Comparison of ENCODE assay signal across 16 cellular contexts in the genomic region with DNA sequence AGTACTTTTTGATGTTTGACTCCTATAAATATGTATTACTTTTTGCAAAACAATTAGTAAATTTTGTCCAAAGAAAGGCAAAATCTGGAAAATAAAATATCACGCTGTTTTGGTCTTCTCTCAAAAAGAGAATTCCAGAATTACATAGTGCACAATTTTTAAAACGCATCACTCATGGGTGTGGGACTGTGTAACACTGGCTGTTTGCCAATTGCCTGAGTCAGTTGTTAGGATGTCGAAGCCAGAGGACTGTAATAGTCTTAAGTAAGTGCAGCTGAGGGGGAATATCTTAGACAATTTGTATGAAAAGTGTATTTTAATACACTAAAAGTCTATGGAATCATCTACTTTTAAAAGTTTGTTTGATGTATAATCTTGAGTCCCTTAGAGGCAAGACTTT. TPM values are rescaled to one million over a fixed set of nuclear protein-coding genes. Genes with fewer than 3 reads are reported as not detected.
DNase-seq lines count a peak whose midpoint lies in the region; ATAC-seq and TF ChIP-seq lines count a peak whose summit lies in the region.
"Had no signal": no experiment of that assay in that cellular context is flagged by ENCODE, and none has a peak within 500 bp of the region (broad histone marks: within the 10 kb centered on the region; RNA-seq: fewer than 3 reads in every experiment).

No MANE protein-coding gene starts in this region.

- no peaks in the 10 kb centered on the region for H3K79me1 ChIP-seq in IMR-90 (ENCODE audit: low read depth in 1 of 2, low read length in 2 of 2)

- H3K56ac ChIP-seq in IMR-90 (ENCODE audit: extremely low read depth, insufficient read depth, low read length) = no peak overlapping the region

- no TSS peak for BruUV-seq in IMR-90 (replicated peaks; lab: Mats Ljungman, UMichigan)

- H2AK9ac ChIP-seq in IMR-90 (replicated peaks; ENCODE audit: low read depth, low read length, poor library complexity) = no peak overlapping the region

- no peaks in the 10 kb centered on the region for H3K9me3 ChIP-seq in IMR-90 (ENCODE audit: control insufficient read depth, insufficient read depth, low read length)

- no peaks in the 10 kb centered on the region for H3K4me1 ChIP-seq in IMR-90 (ENCODE audit: control insufficient read depth, insufficient read depth, low read length)
- H3K4me1 ChIP-seq: neural progenitor cell had no signal

- dilution Hi-C loops in IMR-90 (cut with HindIII; ENCODE audit: low sequenced_read_pairs, unreplicated experiment) = no loop called here

- in situ Hi-C loops in IMR-90 (cut with MboI; ENCODE audit: low sequenced_read_pairs) = no loop called here
- in situ Hi-C loops in brain microvascular endothelial cell (cut with HindIII; ENCODE audit: low pct_ligation_motif_present, low sequenced_read_pairs) = no loop called here

- no peak overlapping the region for H2BK5ac ChIP-seq in IMR-90 (ENCODE audit: low read depth, low read length, poor library complexity, severe bottlenecking)

- H3K27ac Mint-ChIP-seq in stimulated activated naive CD8-positive, alpha-beta T cell treated with anti-CD3 and anti-CD28 coated beads, Interleukin-15, amount 100 ng/mL, for 72 hours = no peak overlapping the region
- H3K27ac Mint-ChIP-seq: memory B cell; neural progenitor cell; stimulated activated naive B cell treated with anti-CD40 and anti-IgM and Interleukin-4, amounts not matched to agents 10 μg/mL and 1 μg/mL and 100 μg/mL, for 72 hours had no signal

- peaks cover 7% of the 10 kb centered on the region for H3K27me3 Mint-ChIP-seq in stimulated activated naive CD8-positive, alpha-beta T cell treated with anti-CD3 and anti-CD28 coated beads, Interleukin-15, amount 100 ng/mL, for 72 hours

- no peak overlapping the region for H4K91ac ChIP-seq in IMR-90 (ENCODE audit: insufficient read depth, low read depth, low read length)

- H4K5ac ChIP-seq in IMR-90 (ENCODE audit: low read depth, low read length) = no peak overlapping the region

- H3K4ac ChIP-seq in IMR-90 (ENCODE audit: low read depth, low read length) = no peak overlapping the region

- no peak overlapping the region for H2AK5ac ChIP-seq in IMR-90 (ENCODE audit: low read depth, low read length)

- H3K4me3 Mint-ChIP-seq in stimulated activated naive CD8-positive, alpha-beta T cell treated with anti-CD3 and anti-CD28 coated beads, Interleukin-15, amount 100 ng/mL, for 72 hours = no peak overlapping the region
- H3K4me3 Mint-ChIP-seq: central memory CD8-positive, alpha-beta T cell; memory B cell; neural progenitor cell; stimulated activated naive B cell treated with anti-CD40 and anti-IgM and Interleukin-4, amounts not matched to agents 10 μg/mL and 1 μg/mL and 100 μg/mL, for 72 hours had no signal

- H3K27me3 ChIP-seq in IMR-90 (ENCODE audit: control insufficient read depth, insufficient read depth, low read length) (no peaks in the 10 kb centered on the region; the same call in 1 of the 2 replicates), brain microvascular endothelial cell (replicated peaks) (no peaks in the 10 kb centered on the region)
- H3K27me3 ChIP-seq: neural progenitor cell had no signal

- no peak overlapping the region for H3K18ac ChIP-seq in IMR-90 (ENCODE audit: low read depth, low read length)

- WGBS in IMR-90 (ENCODE audit: extremely low coverage in 2 of 2, insufficient read length in 1 of 2), 2 experiments = no CpG with 5 or more reads among the region's 3 CpGs

- TF ChIP-seq CTCF in IMR-90 (conservative IDR thresholded peaks at IDR 0.05; ENCODE audit: low read depth, low read length) = no peak
- no peak for TF ChIP-seq CTCF in brain microvascular endothelial cell (IDR thresholded peaks at IDR 0.05; ENCODE audit: low read depth, low read length, missing control alignments)

- POLR2A ChIA-PET in IMR-90 (lab: Charles Lee; ENCODE audit: unreplicated experiment) = no interaction called here

- no peak for TF ChIP-seq POLR2A in IMR-90 (IDR thresholded peaks at IDR 0.05; ENCODE audit: low read depth, low read length)

- peaks cover 0 to 5% of the 10 kb centered on the region in 2 donors for H3K9me3 Mint-ChIP-seq in stimulated activated naive CD8-positive, alpha-beta T cell treated with anti-CD3 and anti-CD28 coated beads, Interleukin-15, amount 100 ng/mL, for 72 hours
- H3K9me3 Mint-ChIP-seq: central memory CD8-positive, alpha-beta T cell; memory B cell; neural progenitor cell; stimulated activated naive B cell treated with anti-CD40 and anti-IgM and Interleukin-4, amounts not matched to agents 10 μg/mL and 1 μg/mL and 100 μg/mL, for 72 hours had no signal

- no peak overlapping the region for H3K27ac ChIP-seq in IMR-90 (ENCODE audit: insufficient read depth, low read length)
- no peak overlapping the region for H3K27ac ChIP-seq in brain microvascular endothelial cell
- H3K27ac ChIP-seq: HL-60, neural progenitor cell had no signal

- no peak overlapping the region for H3K14ac ChIP-seq in IMR-90 (replicated peaks; ENCODE audit: low read depth, low read length)

- peak; percentile 73 for ATAC-seq in IMR-90 (ENCODE audit: low read depth)
- no peak for ATAC-seq in stimulated activated naive CD8-positive, alpha-beta T cell treated with anti-CD3 and anti-CD28 coated beads, Interleukin-15, amount 100 ng/mL, for 72 hours
- ATAC-seq: stimulated activated naive B cell treated with anti-CD40 and anti-IgM and Interleukin-4, amounts not matched to agents 10 μg/mL and 1 μg/mL and 100 μg/mL, for 72 hours had no signal

- H4K8ac ChIP-seq in IMR-90 (ENCODE audit: low read depth in 2 of 2, low read length in 2 of 2) = no peak overlapping the region

- H4K20me1 ChIP-seq in IMR-90 (ENCODE audit: insufficient read depth, low read length) = no peaks in the 10 kb centered on the region

- no peaks in the 10 kb centered on the region for H3K36me3 ChIP-seq in IMR-90 (ENCODE audit: control insufficient read depth, insufficient read depth, low read length)
- H3K36me3 ChIP-seq in brain microvascular endothelial cell (replicated peaks) = no peaks in the 10 kb centered on the region
- H3K36me3 ChIP-seq: neural progenitor cell had no signal

- H2BK15ac ChIP-seq in IMR-90 (ENCODE audit: low read depth, low read length) = no peak overlapping the region

- H2AFZ ChIP-seq in IMR-90 (replicated peaks; ENCODE audit: low read length, poor library complexity) = no peak overlapping the region
- H2AFZ ChIP-seq: neural progenitor cell had no signal

- no peak overlapping the region for H2BK120ac ChIP-seq in IMR-90 (ENCODE audit: low read depth, low read length)

- DNase-seq in EH (ENCODE audit: low read depth) = peak; percentile 70
- peak; percentile 80 for DNase-seq in IMR-90
- DNase-seq in brain microvascular endothelial cell = peak; percentile 70
- DNase-seq in glomerular visceral epithelial cell (ENCODE audit: extremely low spot score) = peak; percentile 63
- no peak for DNase-seq in activated CD4-positive, alpha-beta T cell treated with anti-CD3 and anti-CD28 coated beads, Interleukin-2, amount 50 U/mL, for 48 hours
- no peak for DNase-seq in stimulated activated naive CD8-positive, alpha-beta T cell treated with anti-CD3 and anti-CD28 coated beads, Interleukin-15, amount 100 ng/mL, for 72 hours
- no peak for DNase-seq in ecto neural progenitor cell (ENCODE audit: low spot score)
- DNase-seq in iPS-NIHi7 (ENCODE audit: extremely low spot score) = no peak
- DNase-seq: activated naive CD4-positive, alpha-beta T cell; C1 segment of cervical spinal cord; NCI-H2171 treated with DMSO at 0.1 percent for 48 hours; stimulated activated naive B cell treated with anti-CD40 and anti-IgM and Interleukin-4, amounts not matched to agents 10 μg/mL and 1 μg/mL and 100 μg/mL, for 72 hours had no signal

- H3K4me3 ChIP-seq in IMR-90 (ENCODE audit: insufficient read depth, low read depth, low read length) = no peak overlapping the region
- H3K4me3 ChIP-seq in brain microvascular endothelial cell (ENCODE audit: low read depth, low read length) = no peak overlapping the region
- H3K4me3 ChIP-seq: neural progenitor cell had no signal

- CTCF ChIA-PET in IMR-90 (lab: Yijun Ruan, JAX) = no interaction called here

- H2BK20ac ChIP-seq in IMR-90 (ENCODE audit: low read depth, low read length) = no peak overlapping the region

- no peaks in the 10 kb centered on the region for H3K9me1 ChIP-seq in IMR-90 (ENCODE audit: insufficient read depth, low read length)

- no peak overlapping the region for H3K23ac ChIP-seq in IMR-90 (ENCODE audit: low read depth, low read length)

- H3K4me1 Mint-ChIP-seq in stimulated activated naive CD8-positive, alpha-beta T cell treated with anti-CD3 and anti-CD28 coated beads, Interleukin-15, amount 100 ng/mL, for 72 hours = no peaks in the 10 kb centered on the region
- H3K4me1 Mint-ChIP-seq: central memory CD8-positive, alpha-beta T cell; memory B cell; stimulated activated naive B cell treated with anti-CD40 and anti-IgM and Interleukin-4, amounts not matched to agents 10 μg/mL and 1 μg/mL and 100 μg/mL, for 72 hours had no signal

- no peak overlapping the region for H3K9ac ChIP-seq in IMR-90 (ENCODE audit: low read depth, low read length)
- H3K9ac ChIP-seq: neural progenitor cell had no signal

- no peak for TF ChIP-seq RAD21 in IMR-90 (IDR thresholded peaks at IDR 0.05; ENCODE audit: low read length)

- intact Hi-C loops in IMR-90 (cut with micrococcal nuclease) = no loop called here

- H3K4me2 ChIP-seq in IMR-90 (ENCODE audit: low read depth, low read length) = no peak overlapping the region
- H3K4me2 ChIP-seq: neural progenitor cell had no signal

TF ChIP-seq in IMR-90, 13 proteins besides CTCF, POLR2A, EP300 and RAD21 (continues in another document):
- TF ChIP-seq CEBPB (IDR thresholded peaks at IDR 0.05; ENCODE audit: low read depth, low read length) (no peak), RFX5 (IDR thresholded peaks at IDR 0.05; ENCODE audit: low read depth, low read length) (no peak), SMC3 (IDR thresholded peaks at IDR 0.05; ENCODE audit: low read depth, low read length) (no peak; the same call in 1 of the 2 replicates), BHLHE40 (IDR thresholded peaks at IDR 0.05; ENCODE audit: low read depth, low read length) (no peak), FOS (IDR thresholded peaks at IDR 0.05; ENCODE audit: low read depth, low read length) (no peak), MAFK (IDR thresholded peaks at IDR 0.05; ENCODE audit: low read depth, low read length) (no peak), CHD1 (IDR thresholded peaks at IDR 0.05; ENCODE audit: low read depth, low read length) (no peak), NFE2L2 (IDR thresholded peaks at IDR 0.05; ENCODE audit: low read depth, low read length) (no peak)
- TF ChIP-seq, protein P1, sequence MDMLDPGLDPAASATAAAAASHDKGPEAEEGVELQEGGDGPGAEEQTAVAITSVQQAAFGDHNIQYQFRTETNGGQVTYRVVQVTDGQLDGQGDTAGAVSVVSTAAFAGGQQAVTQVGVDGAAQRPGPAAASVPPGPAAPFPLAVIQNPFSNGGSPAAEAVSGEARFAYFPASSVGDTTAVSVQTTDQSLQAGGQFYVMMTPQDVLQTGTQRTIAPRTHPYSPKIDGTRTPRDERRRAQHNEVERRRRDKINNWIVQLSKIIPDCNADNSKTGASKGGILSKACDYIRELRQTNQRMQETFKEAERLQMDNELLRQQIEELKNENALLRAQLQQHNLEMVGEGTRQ (IDR thresholded peaks at IDR 0.05; ENCODE audit: low read depth, low read length) = no peak

RNA-seq across cellular contexts. Expression of a gene that starts 24.1 kb away (rescaled TPM):
- total RNA-seq in IMR-90 (2012; rRNA removed) = 111 and 132 TPM in 2 replicates
- polyA plus RNA-seq in IMR-90 (2012; rRNA removed) = 30.7 and 36.9 TPM in 2 replicates
- 17.3 and 20.6 TPM in 2 replicates for polyA plus RNA-seq in IMR-90 (2012; cell fraction: cytosol; rRNA removed)
- 25.9 and 75.6 TPM in 2 replicates for polyA plus RNA-seq in IMR-90 (2012; cell fraction: nucleus; rRNA removed; ENCODE audit: low replicate concordance)

Comparison
In these comparisons a context has a peak if more than half of its experiments do, and no peak if none do; other contexts are left out.
1. DNase-seq: peak in EH (single experiment), IMR-90 (single experiment), brain microvascular endothelial cell (single experiment) and glomerular visceral epithelial cell (single experiment); none in activated CD4-positive, alpha-beta T cell treated with anti-CD3 and anti-CD28 coated beads, Interleukin-2, amount 50 U/mL, for 48 hours (0 of 2), stimulated activated naive CD8-positive, alpha-beta T cell treated with anti-CD3 and anti-CD28 coated beads, Interleukin-15, amount 100 ng/mL, for 72 hours (0 of 2), ecto neural progenitor cell (single experiment) and iPS-NIHi7 (single experiment).